In the genomic region with DNA sequence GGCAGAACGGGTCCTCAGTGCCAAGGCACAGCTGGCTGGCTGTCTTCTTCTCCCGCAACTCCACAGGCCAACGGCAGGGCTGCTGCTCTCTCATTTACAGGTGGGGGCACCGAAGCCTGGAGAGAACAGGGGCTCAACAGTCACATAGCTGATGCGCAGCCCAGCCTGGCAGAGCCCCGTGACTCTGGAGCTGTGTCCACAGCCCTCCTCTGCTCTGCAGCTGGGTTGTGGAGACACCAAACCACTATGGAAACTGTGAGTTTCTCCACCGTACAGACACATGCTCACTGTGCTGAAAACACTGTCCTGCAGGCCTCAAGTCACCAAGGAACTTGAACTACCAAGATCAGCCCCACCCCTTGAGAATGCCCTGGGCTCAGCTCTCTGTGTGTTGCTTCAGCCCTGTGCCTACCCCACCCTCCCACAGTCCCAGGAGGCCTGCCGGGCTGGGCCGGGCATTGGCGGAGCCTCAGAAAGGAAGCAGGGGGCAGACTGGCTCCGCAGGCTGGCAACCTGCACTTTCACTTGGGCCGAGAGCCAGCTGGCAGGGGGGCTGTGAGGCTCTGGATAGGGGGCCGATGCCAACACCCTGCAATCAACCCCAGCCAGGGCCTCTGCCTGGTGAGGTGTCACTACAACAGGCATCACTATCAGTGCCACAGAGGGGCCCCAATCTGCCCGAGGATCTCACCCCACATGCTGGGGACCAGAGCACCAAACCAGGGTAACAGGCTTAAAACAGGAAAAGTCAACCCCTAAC, we compare ENCODE assay signal across 8 cellular contexts.
DNase-seq lines count a peak whose midpoint lies in the region; ATAC-seq, FAIRE-seq and TF ChIP-seq lines count a peak whose summit lies in the region.

No MANE protein-coding gene starts in this region.

- H3K9me1 ChIP-seq in K562 (ENCODE audit: control insufficient read depth, insufficient read depth, low read length) = no peaks in the 10 kb centered on the region

- H3K4me3 ChIP-seq in AG10803 (ENCODE audit: low read length) (no peak overlapping the region), K562 (no peak overlapping the region), left lung (no peak overlapping the region), stomach smooth muscle (ENCODE audit: low read length in 2 of 2) (peak overlapping the region; percentile 1 to 40)

- H3K9me3 ChIP-seq in K562 (replicated peaks; ENCODE audit: control insufficient read depth, insufficient read depth, low read depth, low read length) = no peaks in the 10 kb centered on the region
- H3K9me3 ChIP-seq in left lung = no peaks in the 10 kb centered on the region
- H3K9me3 ChIP-seq in stomach smooth muscle (ENCODE audit: control insufficient read depth in 2 of 2, low read length in 2 of 2) = no peaks in the 10 kb centered on the region

- H3K36me3 ChIP-seq in K562 (ENCODE audit: control insufficient read depth, insufficient read depth, low read length) (peaks cover 14% of the 10 kb centered on the region), left lung (peaks cover 0 to 21% of the 10 kb centered on the region in 2 donors), stomach smooth muscle (ENCODE audit: control insufficient read depth in 2 of 2, insufficient read depth in 2 of 2, low read length in 2 of 2) (no peaks in the 10 kb centered on the region)

- H3K4me3 Mint-ChIP-seq in progenitor cell of endocrine pancreas (ENCODE audit: low read depth) = no peak overlapping the region

- H3K9me3 Mint-ChIP-seq in progenitor cell of endocrine pancreas (ENCODE audit: low read depth) = no peaks in the 10 kb centered on the region

- H2AFZ ChIP-seq in K562 (ENCODE audit: low read depth, low read length) = no peak overlapping the region

- H3K4me1 ChIP-seq in K562 (replicated peaks in 1 of 2; ENCODE audit: control insufficient read depth in 2 of 2, insufficient read depth in 2 of 2, low read length in 2 of 2) = peaks cover 78 to 88% of the 10 kb centered on the region in 2 experiments
- H3K4me1 ChIP-seq in left lung = peaks cover 15 to 63% of the 10 kb centered on the region in 2 donors
- H3K4me1 ChIP-seq in stomach smooth muscle (ENCODE audit: control insufficient read depth, insufficient read depth, low read length) = peaks cover 74% of the 10 kb centered on the region

- H3K27ac ChIP-seq in K562 (ENCODE audit: extremely low read depth, low read depth, low read length) = peak overlapping the region; percentile 90
- H3K27ac ChIP-seq in left lung = no peak overlapping the region
- peak overlapping the region; percentile 73 for H3K27ac ChIP-seq in stomach smooth muscle (ENCODE audit: low read length)

- intact Hi-C loops in K562 (cut with micrococcal nuclease) = no loop called here
- intact Hi-C loops in left lung (cut with DNase I) = no loop called here

- no TSS peak for BruUV-seq in K562 (replicated peaks; lab: Mats Ljungman, UMichigan)

- H3K27me3 ChIP-seq in K562 (ENCODE audit: control insufficient read depth in 2 of 2, insufficient read depth in 2 of 2, low read length in 2 of 2) (no peaks in the 10 kb centered on the region), left lung (no peaks in the 10 kb centered on the region), stomach smooth muscle (ENCODE audit: control insufficient read depth in 1 of 2, insufficient read depth in 2 of 2, low read length in 2 of 2) (no peaks in the 10 kb centered on the region)

- peak overlapping the region; percentile 84; the same call in 1 of the 2 replicates for H3K4me2 ChIP-seq in K562 (ENCODE audit: insufficient read depth, low read length)

- H3K9ac ChIP-seq in K562 (ENCODE audit: insufficient read depth in 1 of 2, low read depth in 2 of 2, low read length in 2 of 2) (peak overlapping the region; percentile 16 to 87; a peak in 3 of 4 replicates), stomach smooth muscle (ENCODE audit: low read length in 2 of 2) (peak overlapping the region; percentile 37 to 42)

- in situ Hi-C loops in K562 (cut with MboI) = no loop called here

- DNase-seq in AG10803 (ENCODE audit: low read depth) (peak; percentile 62), GM19239 (ENCODE audit: insufficient read length, low spot score) (peak; percentile 50), NCI-H1694 (lab: John Stamatoyannopoulos, UW) (peak; percentile 14), K562 (ENCODE audit: extremely low read depth in 1 of 4, low spot score in 3 of 4) (no peak), left lung (peak; percentile 71 to 86), progenitor cell of endocrine pancreas (ENCODE audit: low spot score, unreplicated experiment) (no peak)

- H3K4me1 Mint-ChIP-seq in progenitor cell of endocrine pancreas (ENCODE audit: low read depth) = peaks cover 3% of the 10 kb centered on the region

- WGBS in K562 (ENCODE audit: insufficient coverage, low coverage, missing lambda C conversion rate) = 87% methylated on average over 11 of the region's 14 CpGs

- TF ChIP-seq CTCF in AG10803 (conservative IDR thresholded peaks at IDR 0.05; ENCODE audit: low read length) (no peak), K562 (IDR thresholded peaks at IDR 0.05 in 2 of 3, conservative IDR thresholded peaks at IDR 0.05 in 1 of 3; ENCODE audit: insufficient read depth in 2 of 3, low read depth in 1 of 3, low read length in 3 of 3) (no peak), left lung (IDR thresholded peaks at IDR 0.05) (no peak), progenitor cell of endocrine pancreas (IDR thresholded peaks at IDR 0.05; ENCODE audit: unreplicated experiment) (no peak)

- POLR2A ChIA-PET in K562 (lab: Yijun Ruan, JAX) = no interaction called here

- no peak overlapping the region for H3K27ac Mint-ChIP-seq in progenitor cell of endocrine pancreas

- ATAC-seq in K562 (no peak), left lung (peak; percentile 92), HG02884 (IDR thresholded peaks at IDR 0.05; ENCODE audit: unreplicated experiment) (no peak)

- no peak for TF ChIP-seq EP300 in K562 (IDR thresholded peaks at IDR 0.05; ENCODE audit: low read length)

- FAIRE-seq in GM19239 (lab: Jason Lieb, UNC) (peak; percentile 82), K562 (lab: Jason Lieb, UNC) (no peak)

- no peaks in the 10 kb centered on the region for H3K27me3 Mint-ChIP-seq in progenitor cell of endocrine pancreas

- no peak for TF ChIP-seq POLR2A in K562 (conservative IDR thresholded peaks at IDR 0.05)

- H3K79me2 ChIP-seq in K562 (ENCODE audit: control insufficient read depth, insufficient read depth, low read length) = peaks cover 92% of the 10 kb centered on the region

- CTCF ChIA-PET in K562 (lab: Yijun Ruan, JAX; ENCODE audit: low intra/inter-chr PET ratio) = no interaction called here

- no peaks in the 10 kb centered on the region for H3K36me3 Mint-ChIP-seq in progenitor cell of endocrine pancreas (ENCODE audit: insufficient read depth)

- no peak for TF ChIP-seq RAD21 in K562 (CRISPR knock-in tag; conservative IDR thresholded peaks at IDR 0.05 in 1 of 2, IDR thresholded peaks at IDR 0.05 in 1 of 2)

- no peaks in the 10 kb centered on the region; the same call in 1 of the 2 replicates for H4K20me1 ChIP-seq in K562 (replicated peaks; ENCODE audit: control insufficient read depth, insufficient read depth, low read length)

TF ChIP-seq in K562, 482 proteins besides CTCF, POLR2A, EP300 and RAD21:
- TF ChIP-seq ZNF124 (CRISPR knock-in tag; IDR thresholded peaks at IDR 0.05) (0 out of 2 replicates have a peak, but pooled peaks have one; percentile 57), WHSC1 (IDR thresholded peaks at IDR 0.05; ENCODE audit: low read length) (peak; percentile 35), NFE2 (IDR thresholded peaks at IDR 0.05; ENCODE audit: low read depth) (no peak), MXI1 (IDR thresholded peaks at IDR 0.05; ENCODE audit: low read depth, low read length) (no peak), ZFX (CRISPR knock-in tag; IDR thresholded peaks at IDR 0.05) (peak; percentile 29; the same call in 1 of the 2 replicates), CHD1 (IDR thresholded peaks at IDR 0.05; ENCODE audit: low read length) (peak; percentile 25), ZNF217 (CRISPR knock-in tag; IDR thresholded peaks at IDR 0.05) (no peak)

Comparison
In these comparisons a context has a peak if more than half of its experiments do, and no peak if none do; other contexts are left out.
1. DNase-seq: peak in AG10803 (single experiment), GM19239 (single experiment), NCI-H1694 (single experiment) and left lung (2 of 2); none in K562 (0 of 4) and progenitor cell of endocrine pancreas (single experiment).
2. H3K4me3 ChIP-seq: peak in stomach smooth muscle (2 of 2); none in AG10803 (single experiment), K562 (single experiment) and left lung (0 of 2).
3. H3K27ac ChIP-seq: peak in K562 (single experiment) and stomach smooth muscle (single experiment); none in left lung (0 of 2).